Comparison of ENCODE assay signal across 8 cellular contexts in genomic region chr1:218164111-218164929, GRCh38.
DNase-seq lines count a peak whose midpoint lies in the region; ATAC-seq and TF ChIP-seq lines count a peak whose summit lies in the region.

No MANE protein-coding gene starts in this region.

- no peaks in the 10 kb centered on the region for H4K20me1 ChIP-seq in OCI-LY7 (ENCODE audit: insufficient read depth, low read length)

- under 1% methylated on average over 66 of the region's 68 CpGs for WGBS in mesenchymal stem cell
- WGBS in upper lobe of left lung, 2 donors, result 2 to 3% methylated on average over 24 to 47 of the region's 68 CpGs

- H2BK5ac ChIP-seq in mesenchymal stem cell (ENCODE audit: low read depth, low read length, poor library complexity, severe bottlenecking), result no peak overlapping the region

- H4K91ac ChIP-seq in mesenchymal stem cell (ENCODE audit: low read length), result peak overlapping the region; percentile 39

- H3K4me3 ChIP-seq in GM12865 (ENCODE audit: low read depth, low read length) (0 out of 2 replicates have a peak overlapping the region, but pooled peaks have one; percentile 16), OCI-LY7 (ENCODE audit: low read depth, low read length, poor library complexity, severe bottlenecking) (peak overlapping the region; percentile 71), mesenchymal stem cell (ENCODE audit: insufficient read depth in 1 of 2, low read depth in 1 of 2, low read length in 2 of 2) (peak overlapping the region; percentile 62 to 84), upper lobe of left lung (peak overlapping the region; percentile 34 to 51 (median 46))

- no peak overlapping the region for H3K4ac ChIP-seq in mesenchymal stem cell (ENCODE audit: low read depth in 1 of 2, low read length in 2 of 2)

- ATAC-seq in HG03159 (IDR thresholded peaks at IDR 0.05; ENCODE audit: unreplicated experiment) (peak; percentile 49), upper lobe of left lung (ENCODE audit: low FRiP score in 2 of 2) (peak in 1 of 2 donors; percentile 72)

- H2BK12ac ChIP-seq in mesenchymal stem cell (ENCODE audit: low read length in 2 of 2), result peak overlapping the region in 1 of 2 experiments; percentile 15

- H3K4me1 ChIP-seq in OCI-LY7 (ENCODE audit: insufficient read depth, low read length, poor library complexity, severe bottlenecking) (peaks cover 15% of the 10 kb centered on the region), mesenchymal stem cell (ENCODE audit: control insufficient read depth, insufficient read depth, low read depth, low read length) (peaks cover 14% of the 10 kb centered on the region), upper lobe of left lung (peaks cover 15 to 24% (median 22%) of the 10 kb centered on the region in 4 donors)

- H2BK15ac ChIP-seq in mesenchymal stem cell (ENCODE audit: low read depth, poor library complexity, severe bottlenecking), result no peak overlapping the region

- peak overlapping the region; percentile 75 for H3K9ac ChIP-seq in mesenchymal stem cell (ENCODE audit: low read length)

- H3K36me3 ChIP-seq in OCI-LY7 (ENCODE audit: insufficient read depth, low read length) (no peaks in the 10 kb centered on the region), mesenchymal stem cell (ENCODE audit: control insufficient read depth in 1 of 2, insufficient read depth in 2 of 2, low read depth in 1 of 2, low read length in 2 of 2) (no peaks in the 10 kb centered on the region), upper lobe of left lung (no peaks in the 10 kb centered on the region)

- H2AFZ ChIP-seq in OCI-LY7 (ENCODE audit: low read length) (peak overlapping the region; percentile 94), mesenchymal stem cell (ENCODE audit: low read depth, low read length) (peak overlapping the region; percentile 81)

- no peaks in the 10 kb centered on the region for H3K9me2 ChIP-seq in OCI-LY7 (ENCODE audit: insufficient read depth, low read length)

- H2BK120ac ChIP-seq in mesenchymal stem cell (ENCODE audit: low read depth, low read length), result no peak overlapping the region

- intact Hi-C loops in OCI-LY7 (cut with micrococcal nuclease; ENCODE audit: unreplicated experiment), result no loop called here

- peak overlapping the region in 1 of 2 experiments; percentile 97 for H3K23ac ChIP-seq in mesenchymal stem cell (ENCODE audit: low read length in 2 of 2)

- no peak overlapping the region for H3K14ac ChIP-seq in mesenchymal stem cell (ENCODE audit: low read length in 2 of 2)

- no peak for TF ChIP-seq EP300 in upper lobe of left lung (IDR thresholded peaks at IDR 0.05)

- peak overlapping the region; percentile 54 for H4K8ac ChIP-seq in mesenchymal stem cell (ENCODE audit: low read length)

- TF ChIP-seq CTCF in 22Rv1 (IDR thresholded peaks at IDR 0.05) (peak; percentile 49), GM12865 (IDR thresholded peaks at IDR 0.05; ENCODE audit: insufficient read depth, low read depth, low read length, missing control alignments) (no peak), OCI-LY7 (conservative IDR thresholded peaks at IDR 0.05; ENCODE audit: low read length) (peak; percentile 52), upper lobe of left lung (IDR thresholded peaks at IDR 0.05) (no peak)

- CTCF ChIA-PET in OCI-LY7 (lab: Charles Lee; ENCODE audit: unreplicated experiment), result no interaction called here

- peak overlapping the region; percentile 86 for H3K4me2 ChIP-seq in OCI-LY7 (ENCODE audit: low read length)
- peak overlapping the region; percentile 100 for H3K4me2 ChIP-seq in mesenchymal stem cell (ENCODE audit: low read length, poor library complexity, severe bottlenecking)

- no peak overlapping the region for H2AK5ac ChIP-seq in mesenchymal stem cell (ENCODE audit: low read length, severe bottlenecking)

- POLR2A ChIA-PET in OCI-LY7 (lab: Charles Lee), result no interaction called here

- BruUV-seq in OCI-LY7 (replicated peaks; lab: Mats Ljungman, UMichigan), result no TSS peak

- DNase-seq in GM12865 (ENCODE audit: low read depth) (peak; percentile 3), OCI-LY7 (ENCODE audit: low spot score) (peak; percentile 63), ecto neural progenitor cell (ENCODE audit: low spot score) (peak; percentile 87), mesenchymal stem cell (peak; percentile 52), upper lobe of left lung (peak in 1 of 2 donors; percentile 84)
- DNase-seq in NK-92 treated with Interleukin-12 subunit alpha and Interleukin-12 subunit beta, amount 100 ng/mL, for 24 hours (lab: John Stamatoyannopoulos, UW), result no peak

- H3K27ac ChIP-seq in 22Rv1 (peak overlapping the region; percentile 75), OCI-LY7 (ENCODE audit: low read depth, low read length, poor library complexity, severe bottlenecking) (peak overlapping the region; percentile 67), mesenchymal stem cell (ENCODE audit: low read length, poor library complexity, severe bottlenecking) (no peak overlapping the region), upper lobe of left lung (no peak overlapping the region)

- no peaks in the 10 kb centered on the region for H3K79me1 ChIP-seq in mesenchymal stem cell (replicated peaks; ENCODE audit: low read length, poor library complexity, severe bottlenecking)

- TF ChIP-seq POLR2A in upper lobe of left lung (IDR thresholded peaks at IDR 0.05), result no peak

- no peaks in the 10 kb centered on the region for H3K79me2 ChIP-seq in OCI-LY7 (ENCODE audit: insufficient read depth, low read depth, low read length)

- H3K18ac ChIP-seq in mesenchymal stem cell (ENCODE audit: low read depth in 1 of 2, low read length in 2 of 2), result peak overlapping the region; percentile 54 to 77

- no peaks in the 10 kb centered on the region for H3K9me3 ChIP-seq in OCI-LY7 (ENCODE audit: low read length)
- no peaks in the 10 kb centered on the region for H3K9me3 ChIP-seq in mesenchymal stem cell (ENCODE audit: control insufficient read depth, low read length)
- no peaks in the 10 kb centered on the region for H3K9me3 ChIP-seq in upper lobe of left lung

- H3K27me3 ChIP-seq in mesenchymal stem cell (ENCODE audit: control insufficient read depth in 1 of 2, insufficient read depth in 1 of 2, low read length in 2 of 2) (peaks cover 40 to 87% of the 10 kb centered on the region in 2 experiments), upper lobe of left lung (peaks cover 0 to 35% (median 9%) of the 10 kb centered on the region in 4 donors)

Comparison
In these comparisons a context has a peak if more than half of its experiments do, and no peak if none do; other contexts are left out.
1. H3K27ac ChIP-seq: peak in 22Rv1 (single experiment) and OCI-LY7 (single experiment); none in mesenchymal stem cell (single experiment) and upper lobe of left lung (0 of 4).
2. CTCF ChIP-seq: peak in 22Rv1 (single experiment) and OCI-LY7 (single experiment); none in GM12865 (single experiment) and upper lobe of left lung (0 of 6).
3. H3K4me3 ChIP-seq: peak in every context shown above with its lines; median percentile 73 in mesenchymal stem cell; 71 in OCI-LY7; 46 in upper lobe of left lung; 16 in GM12865.